13 cellular contexts compared by ENCODE assay signal in genomic region chr9:76654575-76654974, GRCh38.
A peak's percentile ranks its signal among the peaks of the same experiment; 100 is the strongest.
DNase-seq lines count a peak whose midpoint lies in the region; ATAC-seq and TF ChIP-seq lines count a peak whose summit lies in the region.
"Had no signal": no experiment of that assay in that cellular context is flagged by ENCODE, and none has a peak within 500 bp of the region (broad histone marks: within the 10 kb centered on the region; RNA-seq: fewer than 3 reads in every experiment).

No MANE protein-coding gene starts in this region.

- H3K4me3 ChIP-seq in skeletal muscle satellite cell (ENCODE audit: low read length): no peak overlapping the region
- H3K4me3 ChIP-seq: cardiac muscle cell, MG63, skin epidermis had no signal

- peak overlapping the region; percentile 52 for H3K4me2 ChIP-seq in skeletal muscle satellite cell (ENCODE audit: low read length)

- H3K36me3 ChIP-seq in skeletal muscle satellite cell (ENCODE audit: insufficient read depth, low read length): no peaks in the 10 kb centered on the region
- H3K36me3 ChIP-seq: cardiac muscle cell, MG63 had no signal

- peak; percentile 98 for DNase-seq in GM04503 (ENCODE audit: low read depth)
- peak; percentile 97 for DNase-seq in fibroblast of peridontal ligament (ENCODE audit: extremely low read depth)
- no peak for DNase-seq in amygdala (lab: John Stamatoyannopoulos, UW)
- DNase-seq in NCI-H774 (lab: John Stamatoyannopoulos, UW): no peak
- no peak for DNase-seq in mesenteric fat pad (ENCODE audit: low spot score)
- DNase-seq: activated CD4-positive, CD25-positive, alpha-beta regulatory T cell; MG63; stimulated activated naive CD8-positive, alpha-beta T cell treated with anti-CD3 and anti-CD28 coated beads, Interleukin-15, amount 100 ng/mL, for 72 hours had no signal

- H3K9me3 ChIP-seq in skeletal muscle satellite cell (replicated peaks; ENCODE audit: low read length): no peaks in the 10 kb centered on the region
- H3K9me3 ChIP-seq: MG63 had no signal

- H3K4me1 ChIP-seq in skeletal muscle satellite cell (ENCODE audit: control insufficient read depth, insufficient read depth, low read length): peaks cover 82% of the 10 kb centered on the region

- peak overlapping the region; percentile 80 for H3K9ac ChIP-seq in skeletal muscle satellite cell (ENCODE audit: low read depth, low read length)

- ATAC-seq in SK-N-SH treated with all-trans-retinoic acid at 6 μM for 48 hours: peak; percentile 85
- no peak for ATAC-seq in GM21390 (IDR thresholded peaks at IDR 0.05; ENCODE audit: unreplicated experiment)

- no peaks in the 10 kb centered on the region for H3K27me3 ChIP-seq in skeletal muscle satellite cell (ENCODE audit: control insufficient read depth, insufficient read depth, low read length)
- H3K27me3 ChIP-seq: cardiac muscle cell, MG63 had no signal

TF ChIP-seq in SK-N-SH treated with all-trans-retinoic acid at 6 μM for 48 hours, 23 proteins besides CTCF, POLR2A, EP300 and RAD21:
- TF ChIP-seq GLIS3 (CRISPR knock-in tag; IDR thresholded peaks at IDR 0.05) (no peak), SNAI2 (CRISPR knock-in tag; IDR thresholded peaks at IDR 0.05) (no peak), OSR1 (CRISPR knock-in tag; IDR thresholded peaks at IDR 0.05) (no peak), CREB5 (CRISPR knock-in tag; IDR thresholded peaks at IDR 0.05; ENCODE audit: low read depth) (no peak), ESRRG (CRISPR knock-in tag; IDR thresholded peaks at IDR 0.05) (no peak), ZC3H10 (CRISPR knock-in tag; IDR thresholded peaks at IDR 0.05) (no peak), ISL1 (CRISPR knock-in tag; IDR thresholded peaks at IDR 0.05) (no peak), ZNF565 (CRISPR knock-in tag; conservative IDR thresholded peaks at IDR 0.05; ENCODE audit: low read depth) (no peak), ARNTL (CRISPR knock-in tag; IDR thresholded peaks at IDR 0.05; ENCODE audit: borderline replicate concordance, low read depth) (no peak), ZNF8 (CRISPR knock-in tag; IDR thresholded peaks at IDR 0.05) (no peak), TCF4 (CRISPR knock-in tag; IDR thresholded peaks at IDR 0.05; ENCODE audit: borderline replicate concordance) (no peak)
- TF ChIP-seq, protein P1, sequence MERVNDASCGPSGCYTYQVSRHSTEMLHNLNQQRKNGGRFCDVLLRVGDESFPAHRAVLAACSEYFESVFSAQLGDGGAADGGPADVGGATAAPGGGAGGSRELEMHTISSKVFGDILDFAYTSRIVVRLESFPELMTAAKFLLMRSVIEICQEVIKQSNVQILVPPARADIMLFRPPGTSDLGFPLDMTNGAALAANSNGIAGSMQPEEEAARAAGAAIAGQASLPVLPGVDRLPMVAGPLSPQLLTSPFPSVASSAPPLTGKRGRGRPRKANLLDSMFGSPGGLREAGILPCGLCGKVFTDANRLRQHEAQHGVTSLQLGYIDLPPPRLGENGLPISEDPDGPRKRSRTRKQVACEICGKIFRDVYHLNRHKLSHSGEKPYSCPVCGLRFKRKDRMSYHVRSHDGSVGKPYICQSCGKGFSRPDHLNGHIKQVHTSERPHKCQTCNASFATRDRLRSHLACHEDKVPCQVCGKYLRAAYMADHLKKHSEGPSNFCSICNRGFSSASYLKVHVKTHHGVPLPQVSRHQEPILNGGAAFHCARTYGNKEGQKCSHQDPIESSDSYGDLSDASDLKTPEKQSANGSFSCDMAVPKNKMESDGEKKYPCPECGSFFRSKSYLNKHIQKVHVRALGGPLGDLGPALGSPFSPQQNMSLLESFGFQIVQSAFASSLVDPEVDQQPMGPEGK (CRISPR knock-in tag; IDR thresholded peaks at IDR 0.05; ENCODE audit: borderline replicate concordance): no peak

Comparison
In these comparisons a context has a peak if more than half of its experiments do, and no peak if none do; other contexts are left out.
1. DNase-seq: peak in GM04503 (single experiment) and fibroblast of peridontal ligament (single experiment); none in amygdala (0 of 56), NCI-H774 (single experiment) and mesenteric fat pad (single experiment).